ENCODE assay signal across 20 cellular contexts in the genomic region with DNA sequence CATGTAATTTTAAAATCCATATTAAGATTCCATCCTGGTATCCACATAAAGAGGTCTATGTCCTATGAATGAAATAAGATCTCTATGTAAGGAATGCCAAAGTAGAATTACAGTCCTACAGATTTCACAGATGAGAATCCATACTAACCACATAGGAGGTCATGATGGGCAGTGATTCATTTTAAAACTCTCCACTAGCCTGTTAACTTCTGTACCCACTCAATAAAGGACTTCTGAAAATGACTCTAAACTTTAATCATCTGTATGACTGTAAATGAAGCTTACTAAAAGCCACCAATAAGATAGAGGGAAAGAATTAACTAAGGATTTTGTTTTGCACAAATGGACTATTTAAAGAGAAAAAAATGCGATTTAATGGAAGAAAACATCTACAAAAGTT. TPM values are rescaled to one million over a fixed set of nuclear protein-coding genes. Genes with fewer than 3 reads are reported as not detected.
DNase-seq lines count a peak whose midpoint lies in the region; ATAC-seq, FAIRE-seq and TF ChIP-seq lines count a peak whose summit lies in the region.
"Had no signal": no experiment of that assay in that cellular context is flagged by ENCODE, and none has a peak within 500 bp of the region (broad histone marks: within the 10 kb centered on the region; RNA-seq: fewer than 3 reads in every experiment).

No MANE protein-coding gene starts in this region.

- H3K36me3 ChIP-seq in GM12878 (ENCODE audit: control insufficient read depth in 2 of 2, insufficient read depth in 2 of 2, low read length in 1 of 2) = no peaks in the 10 kb centered on the region
- H3K36me3 ChIP-seq: BLaER1 treated with 17β-estradiol and CSF1 and Interleukin-3, amounts not matched to agents 10 nM and 100 nM had no signal

- no peaks in the 10 kb centered on the region for H3K4me1 ChIP-seq in GM12878 (ENCODE audit: control insufficient read depth, insufficient read depth, low read length)
- H3K4me1 ChIP-seq: BLaER1 treated with 17β-estradiol and CSF1 and Interleukin-3, amounts not matched to agents 10 nM and 100 nM had no signal

- no peak for TF ChIP-seq RAD21 in GM12878 (IDR thresholded peaks at IDR 0.05; ENCODE audit: insufficient read depth, low read depth, low read length)

- no peaks in the 10 kb centered on the region for H4K20me1 ChIP-seq in GM12878 (ENCODE audit: control insufficient read depth, insufficient read depth)
- H4K20me1 ChIP-seq: BLaER1 treated with 17β-estradiol and CSF1 and Interleukin-3, amounts not matched to agents 10 nM and 100 nM had no signal

- peaks cover 6% of the 10 kb centered on the region for H3K4me1 Mint-ChIP-seq in activated T-cell treated with anti-CD3 and anti-CD28 coated beads, Interleukin-2, amount 50 U/mL, for 24 hours (ENCODE audit: low read depth)
- H3K4me1 Mint-ChIP-seq: CD4-positive, CD25-positive, alpha-beta regulatory T cell had no signal

- H3K27ac Mint-ChIP-seq in activated T-cell treated with anti-CD3 and anti-CD28 coated beads, Interleukin-2, amount 50 U/mL, for 24 hours = peak overlapping the region; percentile 16
- H3K27ac Mint-ChIP-seq: CD4-positive, CD25-positive, alpha-beta regulatory T cell; HFFc6 had no signal

- intact Hi-C loops in GM12878 (cut with micrococcal nuclease; ENCODE audit: unreplicated experiment) (no loop called here), posterior vena cava (cut with DNase I) (no loop called here)

- no peak for DNase-seq in activated T-cell treated with anti-CD3 and anti-CD28 coated beads, Interleukin-2, amount 50 U/mL, for 24 hours
- DNase-seq in activated T-cell treated with anti-CD3 and anti-CD28 coated beads for 4 hours = no peak
- peak; percentile 63 for DNase-seq in ELR (ENCODE audit: low read depth)
- peak; percentile 42 for DNase-seq in HS-5 (ENCODE audit: low read depth)
- DNase-seq in GM12878 (ENCODE audit: low read depth, low spot score) = no peak
- DNase-seq in posterior vena cava (ENCODE audit: low spot score) = no peak
- no peak for DNase-seq in stimulated activated CD4-positive, alpha-beta T cell treated with anti-CD3 and anti-CD28 coated beads, Interleukin-4, amount 100 ng/mL, for 1 hour
- DNase-seq: Calu3; CD4-positive, CD25-positive, alpha-beta regulatory T cell; DMS 273 treated with DMSO at 0.1 percent for 48 hours; GDM1; HCEC 1CT; HFFc6 had no signal

- POLR2A ChIA-PET in GM12878 (lab: Charles Lee) = no interaction called here

- H3K27me3 ChIP-seq in GM12878 (replicated peaks in 1 of 2; ENCODE audit: control insufficient read depth in 2 of 2, insufficient read depth in 2 of 2, low read length in 1 of 2) = no peaks in the 10 kb centered on the region
- H3K27me3 ChIP-seq: BLaER1 treated with 17β-estradiol and CSF1 and Interleukin-3, amounts not matched to agents 10 nM and 100 nM had no signal

- H3K9me3 ChIP-seq in GM12878 (replicated peaks; ENCODE audit: control insufficient read depth, insufficient read depth, low read length) = no peaks in the 10 kb centered on the region
- H3K9me3 ChIP-seq: BLaER1 treated with 17β-estradiol and CSF1 and Interleukin-3, amounts not matched to agents 10 nM and 100 nM had no signal

- SMC1A ChIA-PET in GM12878 (lab: Charles Lee; ENCODE audit: uncharacterized antibody, unreplicated experiment) = interaction anchor here (1.0 kb wide), 1 partner anchor 65 kb away, joined by 3 read pairs; no protein-coding TSS in a partner anchor

- in situ Hi-C loops in GM12878 (cut with MboI) = loop anchor here (25.0 kb wide), 1 partner anchor 427 kb away; no protein-coding TSS in a partner anchor

- H3K9me3 Mint-ChIP-seq in activated T-cell treated with anti-CD3 and anti-CD28 coated beads, Interleukin-2, amount 50 U/mL, for 24 hours = no peaks in the 10 kb centered on the region
- H3K9me3 Mint-ChIP-seq: CD4-positive, CD25-positive, alpha-beta regulatory T cell had no signal

- H3K79me2 ChIP-seq in GM12878 (ENCODE audit: control insufficient read depth, insufficient read depth, low read length) = no peaks in the 10 kb centered on the region

- no peak overlapping the region for H3K4me3 ChIP-seq in GM12878
- H3K4me3 ChIP-seq: BLaER1 treated with 17β-estradiol and CSF1 and Interleukin-3, amounts not matched to agents 10 nM and 100 nM had no signal

- ATAC-seq in GM12878 (peak; percentile 52; the same call in 2 of the 3 replicates), HG02759 (IDR thresholded peaks at IDR 0.05; ENCODE audit: unreplicated experiment) (no peak)
- ATAC-seq: HepG2 had no signal

- no peaks in the 10 kb centered on the region for H3K36me3 Mint-ChIP-seq in activated T-cell treated with anti-CD3 and anti-CD28 coated beads, Interleukin-2, amount 50 U/mL, for 24 hours (ENCODE audit: low read depth)
- H3K36me3 Mint-ChIP-seq: CD4-positive, CD25-positive, alpha-beta regulatory T cell had no signal

- no peak for FAIRE-seq in GM12878 (lab: Jason Lieb, UNC)
- FAIRE-seq: HepG2, HTR-8/SVneo had no signal

- no peak overlapping the region for H3K4me2 ChIP-seq in GM12878 (ENCODE audit: control insufficient read depth, insufficient read depth)
- H3K4me2 ChIP-seq: BLaER1 treated with 17β-estradiol and CSF1 and Interleukin-3, amounts not matched to agents 10 nM and 100 nM had no signal

- WGBS in GM12878 (ENCODE audit: insufficient coverage, insufficient replicate concordance, low lambda C conversion rate, missing lambda C conversion rate) = 0% methylated on average over 1 of the region's 1 CpG

- no peak for TF ChIP-seq POLR2A in GM12878 (IDR thresholded peaks at IDR 0.05; ENCODE audit: low read depth, low read length)

- RAD21 ChIA-PET in GM12878 (lab: Charles Lee; ENCODE audit: unreplicated experiment) = no interaction called here

- H3K27ac ChIP-seq in GM12878 (ENCODE audit: control insufficient read depth, insufficient read depth) = no peak overlapping the region
- H3K27ac ChIP-seq: 22Rv1; BLaER1 treated with 17β-estradiol and CSF1 and Interleukin-3, amounts not matched to agents 10 nM and 100 nM had no signal

- CTCF ChIA-PET in GM12878 (lab: Yijun Ruan, JAX) = interaction anchor here (1.0 kb wide), 1 partner anchor 66 kb away, joined by 4 read pairs; no protein-coding TSS in a partner anchor

- no peak overlapping the region for H2AFZ ChIP-seq in GM12878 (ENCODE audit: control insufficient read depth, low read depth, low read length)

- no TSS peak for BruUV-seq in GM12878 (replicated peaks; lab: Mats Ljungman, UMichigan)

- TF ChIP-seq CTCF in GM12878 (IDR thresholded peaks at IDR 0.05 in 2 of 3, conservative IDR thresholded peaks at IDR 0.05 in 1 of 3; ENCODE audit: control insufficient read depth in 2 of 3, extremely low read depth in 1 of 3, insufficient read depth in 1 of 3, low read depth in 3 of 3, low read length in 3 of 3) = no peak

- no peak for TF ChIP-seq EP300 in GM12878 (IDR thresholded peaks at IDR 0.05; ENCODE audit: borderline replicate concordance in 1 of 2, control insufficient read depth in 1 of 2, low read depth in 2 of 2, low read length in 2 of 2)

- no peak overlapping the region for H3K4me3 Mint-ChIP-seq in activated T-cell treated with anti-CD3 and anti-CD28 coated beads, Interleukin-2, amount 50 U/mL, for 24 hours
- H3K4me3 Mint-ChIP-seq: CD4-positive, CD25-positive, alpha-beta regulatory T cell; HFFc6 had no signal

- H3K9ac ChIP-seq in GM12878 (ENCODE audit: control insufficient read depth, insufficient read depth, low read length) = no peak overlapping the region
- H3K9ac ChIP-seq: BLaER1 treated with 17β-estradiol and CSF1 and Interleukin-3, amounts not matched to agents 10 nM and 100 nM had no signal

- peaks cover 19% of the 10 kb centered on the region for H3K27me3 Mint-ChIP-seq in activated T-cell treated with anti-CD3 and anti-CD28 coated beads, Interleukin-2, amount 50 U/mL, for 24 hours

TF ChIP-seq in GM12878, 131 proteins besides CTCF, POLR2A, EP300 and RAD21 (continues in another document):
- no peak for TF ChIP-seq CBX5 (IDR thresholded peaks at IDR 0.05; ENCODE audit: low read depth)

RNA-seq across cellular contexts. Expression of a gene that starts 28.7 kb away (rescaled TPM):
- 0.15 TPM in 1 of 2 replicates, not detected in the other for total RNA-seq in GM12878 (2013; cell fraction: nucleolus; rRNA removed)
- total RNA-seq in GM12878 (2014; rRNA removed) = not detected in 2 replicates
- not detected in 2 replicates for total RNA-seq in GM12878 (2014; rRNA removed; fragmentation: Illumina TruSeq; extraction: Trizol)
- total RNA-seq in GM12878 (2021) = not detected in 2 replicates
- not detected for polyA plus RNA-seq in GM12878 (2011; ENCODE audit: low read depth)
- 0.18 and 0.26 TPM in 2 replicates for polyA plus RNA-seq in GM12878 (2011; rRNA removed)
- polyA plus RNA-seq in GM12878 (2011; cell fraction: cytosol; rRNA removed) = 0.04 and 0.05 TPM in 2 replicates
- polyA plus RNA-seq in GM12878 (2011; cell fraction: nucleus; rRNA removed) = 0.07 and 0.12 TPM in 2 replicates
- not detected in 2 replicates for polyA plus RNA-seq in GM12878 (2012)
- not detected in 2 replicates for polyA plus RNA-seq in GM12878 (2014; fragmentation: Illumina TruSeq; extraction: Trizol)
- not detected for polyA plus RNA-seq in GM12878 (2014; fragmentation: Nextera tagmentation; extraction: Ambion mirVana)
- not detected in 2 replicates for polyA plus RNA-seq in GM12878 (2014; rRNA removed)
- not detected for polyA plus RNA-seq in GM12878 (2016; fragmentation: Nextera tagmentation; extraction: Ambion mirVana)
- 0.15 TPM in 1 of 2 replicates, not detected in the other for polyA minus RNA-seq in GM12878 (2011; rRNA and poly(A)+ RNA removed)
- polyA minus RNA-seq in GM12878 (2011; cell fraction: cytosol; rRNA and poly(A)+ RNA removed) = not detected in 2 replicates
- polyA minus RNA-seq in GM12878 (2011; cell fraction: nucleus; rRNA and poly(A)+ RNA removed) = 0.12 TPM in 1 of 2 replicates, not detected in the other
- total RNA-seq in posterior vena cava = not detected
- total RNA-seq: Calu3, HepG2, HFFc6 had no signal
- polyA plus RNA-seq: CD4-positive, CD25-positive, alpha-beta regulatory T cell; HepG2 had no signal

RNA-seq across cellular contexts. Expression of a gene that starts 47.3 kb away (rescaled TPM):
- not detected in 2 replicates for total RNA-seq in GM12878 (2013; cell fraction: nucleolus; rRNA removed)
- not detected in 2 replicates for total RNA-seq in GM12878 (2014; rRNA removed)
- total RNA-seq in GM12878 (2014; rRNA removed; fragmentation: Illumina TruSeq; extraction: Trizol) = not detected in 2 replicates
- not detected in 2 replicates for total RNA-seq in GM12878 (2021)
- polyA plus RNA-seq in GM12878 (2011; ENCODE audit: low read depth) = not detected
- polyA plus RNA-seq in GM12878 (2011; rRNA removed) = not detected in 2 replicates
- polyA plus RNA-seq in GM12878 (2011; cell fraction: cytosol; rRNA removed) = not detected in 2 replicates
- polyA plus RNA-seq in GM12878 (2011; cell fraction: nucleus; rRNA removed) = not detected in 2 replicates
- polyA plus RNA-seq in GM12878 (2012) = not detected in 2 replicates
- not detected in 2 replicates for polyA plus RNA-seq in GM12878 (2014; fragmentation: Illumina TruSeq; extraction: Trizol)
- not detected for polyA plus RNA-seq in GM12878 (2014; fragmentation: Nextera tagmentation; extraction: Ambion mirVana)
- polyA plus RNA-seq in GM12878 (2014; rRNA removed) = not detected in 2 replicates
- not detected for polyA plus RNA-seq in GM12878 (2016; fragmentation: Nextera tagmentation; extraction: Ambion mirVana)
- polyA minus RNA-seq in GM12878 (2011; rRNA and poly(A)+ RNA removed) = not detected in 2 replicates
- polyA minus RNA-seq in GM12878 (2011; cell fraction: cytosol; rRNA and poly(A)+ RNA removed) = not detected in 2 replicates
- not detected in 2 replicates for polyA minus RNA-seq in GM12878 (2011; cell fraction: nucleus; rRNA and poly(A)+ RNA removed)
- total RNA-seq in posterior vena cava = not detected
- total RNA-seq: A673; Calu3; CD4-positive, CD25-positive, alpha-beta regulatory T cell; H4; HepG2; HFFc6 had no signal
- polyA plus RNA-seq: CD4-positive, CD25-positive, alpha-beta regulatory T cell; HepG2 had no signal

Comparison
In these comparisons a context has a peak if more than half of its experiments do, and no peak if none do; other contexts are left out.
1. DNase-seq: peak in ELR (single experiment) and HS-5 (single experiment); none in activated T-cell treated with anti-CD3 and anti-CD28 coated beads, Interleukin-2, amount 50 U/mL, for 24 hours (single experiment), activated T-cell treated with anti-CD3 and anti-CD28 coated beads for 4 hours (single experiment), GM12878 (single experiment), posterior vena cava (single experiment) and stimulated activated CD4-positive, alpha-beta T cell treated with anti-CD3 and anti-CD28 coated beads, Interleukin-4, amount 100 ng/mL, for 1 hour (single experiment).